In the genomic region with DNA sequence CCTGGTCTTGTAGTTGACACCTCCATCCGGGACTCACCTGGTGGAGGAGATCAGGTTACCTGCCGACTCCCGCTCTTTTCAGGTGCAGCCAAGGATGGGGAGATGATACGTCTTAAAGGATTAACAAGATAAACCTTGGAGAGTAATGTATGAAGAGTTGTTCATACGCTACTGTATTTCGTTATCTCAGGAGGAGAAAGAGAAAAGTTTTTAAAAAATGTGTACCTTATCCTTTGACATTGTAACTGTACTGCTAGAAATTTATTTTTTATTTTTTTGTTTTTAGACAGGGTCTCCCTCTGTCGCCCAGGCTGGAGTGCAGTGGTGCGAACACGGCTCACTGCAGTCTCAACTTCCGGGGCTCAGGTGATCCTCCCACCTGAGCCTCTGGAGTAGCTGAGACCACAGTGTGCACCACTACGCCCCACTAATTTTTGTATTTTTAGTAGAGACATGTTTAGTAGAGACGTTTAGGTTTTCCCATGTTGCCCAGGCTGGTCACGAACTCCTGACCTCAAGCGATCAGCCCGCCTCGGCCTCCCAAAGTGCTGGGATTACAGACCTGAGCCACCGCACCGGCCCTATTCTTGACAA, we compare ENCODE assay signal across 8 cellular contexts. TPM values are rescaled to one million over a fixed set of nuclear protein-coding genes. Genes with fewer than 3 reads are reported as not detected.
DNase-seq lines count a peak whose midpoint lies in the region; ATAC-seq, FAIRE-seq and TF ChIP-seq lines count a peak whose summit lies in the region.

No MANE protein-coding gene starts in this region.

- TF ChIP-seq CTCF in GM12875 (IDR thresholded peaks at IDR 0.05; ENCODE audit: borderline replicate concordance, insufficient read depth, low read depth, low read length) (no peak), endothelial cell of umbilical vein (IDR thresholded peaks at IDR 0.05; ENCODE audit: extremely low read depth in 1 of 2, insufficient read depth in 1 of 2, low read depth in 1 of 2, low read length in 2 of 2) (no peak), ovary (IDR thresholded peaks at IDR 0.05) (no peak)

- H3K4me3 ChIP-seq in GM12875 (ENCODE audit: low read depth, low read length) (peak overlapping the region; percentile 69), endothelial cell of umbilical vein (replicated peaks in 1 of 3; ENCODE audit: insufficient read depth in 1 of 3, low read depth in 1 of 3, low read length in 3 of 3) (peak overlapping the region; percentile 29 to 92 (median 77)), ovary (peak overlapping the region; percentile 45)

- H3K9me1 ChIP-seq in endothelial cell of umbilical vein (replicated peaks; ENCODE audit: control insufficient read depth, extremely low read depth, insufficient read depth, low read length) = no peaks in the 10 kb centered on the region

- H3K27ac ChIP-seq in endothelial cell of umbilical vein (ENCODE audit: insufficient read depth, low read depth, low read length) (peak overlapping the region; percentile 80), ovary (peak overlapping the region in 1 of 2 donors; percentile 53)

- H3K4me1 ChIP-seq in endothelial cell of umbilical vein (ENCODE audit: control insufficient read depth, extremely low read depth, insufficient read depth, low read length) = peaks cover 26% of the 10 kb centered on the region
- H3K4me1 ChIP-seq in ovary (ENCODE audit: insufficient read depth) = peaks cover 4% of the 10 kb centered on the region

- BruUV-seq in endothelial cell of umbilical vein (replicated peaks; lab: Mats Ljungman, UMichigan) = no TSS peak

- H3K36me3 ChIP-seq in endothelial cell of umbilical vein (ENCODE audit: control insufficient read depth in 2 of 2, extremely low read depth in 1 of 2, insufficient read depth in 2 of 2, low read length in 2 of 2) = no peaks in the 10 kb centered on the region
- H3K36me3 ChIP-seq in ovary = no peaks in the 10 kb centered on the region

- peak overlapping the region; percentile 70 for H2AFZ ChIP-seq in endothelial cell of umbilical vein (ENCODE audit: low read depth, low read length)

- DNase-seq in NCI-H510A treated with DMSO at 0.1 percent for 48 hours (lab: John Stamatoyannopoulos, UW) = peak; percentile 78
- no peak for DNase-seq in endothelial cell of umbilical vein (ENCODE audit: low read depth, low spot score)
- DNase-seq in ovary = no peak
- no peak for DNase-seq in SKM-1 (lab: John Stamatoyannopoulos, UW; ENCODE audit: unreplicated experiment)
- no peak for DNase-seq in anterior cingulate cortex (lab: John Stamatoyannopoulos, UW)

- H3K9ac ChIP-seq in endothelial cell of umbilical vein (replicated peaks; ENCODE audit: extremely low read depth, insufficient read depth, low read length) = peak overlapping the region; percentile 89

- FAIRE-seq in endothelial cell of umbilical vein (lab: Jason Lieb, UNC) = no peak

- no peaks in the 10 kb centered on the region for H3K9me3 ChIP-seq in endothelial cell of umbilical vein (replicated peaks; ENCODE audit: control insufficient read depth, insufficient read depth, low read length)
- H3K9me3 ChIP-seq in ovary = no peaks in the 10 kb centered on the region

- CTCF ChIA-PET in endothelial cell of umbilical vein (lab: Charles Lee) = interaction anchor here (1.4 kb wide), 1 partner anchor 74 kb away, joined by 8 read pairs; no protein-coding TSS in a partner anchor

- TF ChIP-seq POLR2A in endothelial cell of umbilical vein (IDR thresholded peaks at IDR 0.05; ENCODE audit: low read depth, low read length) (no peak), ovary (IDR thresholded peaks at IDR 0.05) (no peak)

- H3K27me3 ChIP-seq in endothelial cell of umbilical vein (ENCODE audit: control insufficient read depth in 2 of 2, insufficient read depth in 2 of 2, low read length in 2 of 2) = no peaks in the 10 kb centered on the region
- H3K27me3 ChIP-seq in ovary = no peaks in the 10 kb centered on the region

- POLR2A ChIA-PET in endothelial cell of umbilical vein (lab: Charles Lee) = interaction anchor here (1.0 to 1.9 kb wide), 2 partner anchors 12 to 46 kb away, joined by 3 to 10 read pairs; no protein-coding TSS in a partner anchor

- WGBS in ovary, 3 donors = 64 to 68% (median 68%) methylated on average over 18 of the region's 18 CpGs

- peaks cover 51% of the 10 kb centered on the region for H3K79me2 ChIP-seq in endothelial cell of umbilical vein (ENCODE audit: control insufficient read depth, insufficient read depth, low read length)

- no peaks in the 10 kb centered on the region for H4K20me1 ChIP-seq in endothelial cell of umbilical vein (replicated peaks; ENCODE audit: control insufficient read depth, extremely low read depth, insufficient read depth, low read length)

- TF ChIP-seq EP300 in ovary (IDR thresholded peaks at IDR 0.05) = no peak

- ATAC-seq in HG03469 (IDR thresholded peaks at IDR 0.05; ENCODE audit: unreplicated experiment) (no peak), GM21723 (IDR thresholded peaks at IDR 0.05; ENCODE audit: unreplicated experiment) (no peak)

- intact Hi-C loops in endothelial cell of umbilical vein (cut with micrococcal nuclease) = loop anchor here (1.0 to 2.0 kb wide), 3 partner anchors 20 to 74 kb away; no protein-coding TSS in a partner anchor
- intact Hi-C loops in ovary (cut with DNase I) = no loop called here

- dilution Hi-C loops in endothelial cell of umbilical vein (cut with MboI; ENCODE audit: extremely low pct_ligation_motif_present, low sequenced_read_pairs) = no loop called here

- H3K4me2 ChIP-seq in endothelial cell of umbilical vein (ENCODE audit: insufficient read depth, low read length) = peak overlapping the region; percentile 100

TF ChIP-seq in endothelial cell of umbilical vein, 7 proteins besides CTCF, POLR2A, EP300 and RAD21:
- TF ChIP-seq JUN (IDR thresholded peaks at IDR 0.05; ENCODE audit: borderline replicate concordance, insufficient read depth, insufficient read length, low read depth) (no peak), GATA2 (IDR thresholded peaks at IDR 0.05; ENCODE audit: insufficient read depth, insufficient read length, low read depth, low read length) (no peak), FOS (IDR thresholded peaks at IDR 0.05; ENCODE audit: borderline replicate concordance, insufficient read depth, low read length) (no peak), EZH2 (IDR thresholded peaks at IDR 0.05; ENCODE audit: borderline replicate concordance, low read depth, low read length, severe bottlenecking) (no peak), POLR2AphosphoS5 (IDR thresholded peaks at IDR 0.05; ENCODE audit: insufficient read depth, low read depth, low read length) (no peak), MYC (IDR thresholded peaks at IDR 0.05; ENCODE audit: low read depth, low read length) (no peak)
- TF ChIP-seq, protein P1, sequence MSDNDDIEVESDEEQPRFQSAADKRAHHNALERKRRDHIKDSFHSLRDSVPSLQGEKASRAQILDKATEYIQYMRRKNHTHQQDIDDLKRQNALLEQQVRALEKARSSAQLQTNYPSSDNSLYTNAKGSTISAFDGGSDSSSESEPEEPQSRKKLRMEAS (IDR thresholded peaks at IDR 0.05; ENCODE audit: insufficient read depth, insufficient read length) = no peak

RNA-seq across cellular contexts. Expression of a gene that starts 0.8 kb away (rescaled TPM):
- total RNA-seq in endothelial cell of umbilical vein (105 and 108 TPM in 2 replicates), ovary (10 to 100 TPM; 16.4 to 29.0 (median 24.6) TPM)
- polyA plus RNA-seq in endothelial cell of umbilical vein (23.8 and 32.9 TPM in 2 replicates), ovary (10 to 100 TPM in 1 of 2 donors, 1 to 10 TPM in 1; 9.9 to 18.4 TPM)
- 39.6 and 40.3 TPM in 2 replicates for polyA plus RNA-seq in endothelial cell of umbilical vein (2011; cell fraction: cytosol; rRNA removed)
- 103 and 124 TPM in 2 replicates for polyA plus RNA-seq in endothelial cell of umbilical vein (2011; cell fraction: nucleus; rRNA removed)
- polyA plus RNA-seq in endothelial cell of umbilical vein (2012) = 124 and 143 TPM in 2 replicates
- 143 and 160 TPM in 2 replicates for polyA minus RNA-seq in endothelial cell of umbilical vein
- 9.0 TPM for polyA minus RNA-seq in endothelial cell of umbilical vein (2011; cell fraction: cytosol; rRNA and poly(A)+ RNA removed)
- 144 and 211 TPM in 2 replicates for polyA minus RNA-seq in endothelial cell of umbilical vein (2011; cell fraction: nucleus; rRNA and poly(A)+ RNA removed)
